In genomic region chr6:154298297-154298696, GRCh38 we compare ENCODE assay signal across 11 cellular contexts. TPM values are rescaled to one million over a fixed set of nuclear protein-coding genes. Genes with fewer than 3 reads are reported as not detected.
DNase-seq lines count a peak whose midpoint lies in the region; ATAC-seq and TF ChIP-seq lines count a peak whose summit lies in the region.
"Had no signal": no experiment of that assay in that cellular context is flagged by ENCODE, and none has a peak within 500 bp of the region (broad histone marks: within the 10 kb centered on the region; RNA-seq: fewer than 3 reads in every experiment).

No MANE protein-coding gene starts in this region.

- no peaks in the 10 kb centered on the region for H3K36me3 ChIP-seq in esophagus squamous epithelium

- no peaks in the 10 kb centered on the region for H3K27me3 ChIP-seq in esophagus squamous epithelium

- H3K27me3 Mint-ChIP-seq in activated CD8-positive, alpha-beta T cell treated with anti-CD3 and anti-CD28 coated beads for 36 hours, result no peaks in the 10 kb centered on the region

- peaks cover 15% of the 10 kb centered on the region for H3K4me1 Mint-ChIP-seq in activated CD8-positive, alpha-beta T cell treated with anti-CD3 and anti-CD28 coated beads for 36 hours (ENCODE audit: low read depth)

- no peak overlapping the region for H3K27ac Mint-ChIP-seq in activated CD8-positive, alpha-beta T cell treated with anti-CD3 and anti-CD28 coated beads for 36 hours

- H3K9me3 Mint-ChIP-seq in activated CD8-positive, alpha-beta T cell treated with anti-CD3 and anti-CD28 coated beads for 36 hours, result no peaks in the 10 kb centered on the region

- H3K36me3 Mint-ChIP-seq in activated CD8-positive, alpha-beta T cell treated with anti-CD3 and anti-CD28 coated beads for 36 hours (ENCODE audit: low read depth), result no peaks in the 10 kb centered on the region

- intact Hi-C loops in esophagus squamous epithelium (cut with DNase I), result no loop called here
- intact Hi-C loops in activated CD8-positive, alpha-beta T cell treated with anti-CD3 and anti-CD28 coated beads for 36 hours (cut with micrococcal nuclease), result no loop called here

- peak overlapping the region; percentile 31 to 72 (median 52) for H3K27ac ChIP-seq in esophagus squamous epithelium

- CTCF ChIA-PET in activated CD8-positive, alpha-beta T cell treated with anti-CD3 and anti-CD28 coated beads for 36 hours (lab: Charles Lee), result interaction anchor here (0.8 to 1.6 kb wide), 3 partner anchors 21 to 143 kb away, joined by 3 to 12 read pairs (median 4); no protein-coding TSS in a partner anchor

- no peaks in the 10 kb centered on the region for H3K9me3 ChIP-seq in esophagus squamous epithelium

- H3K4me3 Mint-ChIP-seq in activated CD8-positive, alpha-beta T cell treated with anti-CD3 and anti-CD28 coated beads for 36 hours, result no peak overlapping the region

- DNase-seq in activated CD4-positive, CD25-positive, alpha-beta regulatory T cell treated with anti-CD3 and anti-CD28 coated beads, Interleukin-2, amount 50 U/mL, for 72 hours, result no peak
- DNase-seq in esophagus squamous epithelium (lab: John Stamatoyannopoulos, UW) (no peak), superior temporal gyrus (ENCODE audit: extremely low spot score) (peak; percentile 63), SIG-M5 treated with dmso at 0.1 percent for 504 hours (lab: John Stamatoyannopoulos, UW; ENCODE audit: unreplicated experiment) (no peak), RKO (ENCODE audit: low spot score) (no peak)
- DNase-seq in activated CD8-positive, alpha-beta T cell treated with anti-CD3 and anti-CD28 coated beads for 36 hours, result no peak
- DNase-seq: activated CD8-positive, alpha-beta memory T cell treated with anti-CD3 and anti-CD28 coated beads, Interleukin-2, amount 50 U/mL, for 48 hours; NCI-H510A treated with DMSO at 0.1 percent for 48 hours; stimulated activated CD4-positive, alpha-beta T cell treated with anti-CD3 and anti-CD28 coated beads, Interleukin-2, amount 100 ng/mL, for 48 hours had no signal

- peak; percentile 58 to 63 for ATAC-seq in activated CD4-positive, CD25-positive, alpha-beta regulatory T cell treated with anti-CD3 and anti-CD28 coated beads, Interleukin-2, amount 50 U/mL, for 24 hours
- peak; percentile 30 for ATAC-seq in HG03520 (IDR thresholded peaks at IDR 0.05; ENCODE audit: unreplicated experiment)
- no peak for ATAC-seq in activated CD8-positive, alpha-beta T cell treated with anti-CD3 and anti-CD28 coated beads for 36 hours

- no peak for TF ChIP-seq CTCF in esophagus squamous epithelium (IDR thresholded peaks at IDR 0.05)
- TF ChIP-seq CTCF in activated CD8-positive, alpha-beta T cell treated with anti-CD3 and anti-CD28 coated beads for 36 hours (IDR thresholded peaks at IDR 0.05), result no peak

- peaks cover 0 to 29% (median 16%) of the 10 kb centered on the region in 3 donors for H3K4me1 ChIP-seq in esophagus squamous epithelium

- no peak overlapping the region for H3K4me3 ChIP-seq in esophagus squamous epithelium

- TF ChIP-seq POLR2A in esophagus squamous epithelium (IDR thresholded peaks at IDR 0.05), result no peak

- POLR2A ChIA-PET in activated CD8-positive, alpha-beta T cell treated with anti-CD3 and anti-CD28 coated beads for 36 hours (lab: Charles Lee), result interaction anchor here (0.6 kb wide), 1 partner anchor 46 kb away, joined by 3 read pairs; no protein-coding TSS in a partner anchor

- WGBS in esophagus squamous epithelium, 2 donors, result 15 to 31% methylated on average over 3 of the region's 3 CpGs

RNA-seq across cellular contexts. Expression of gene IPCEF1, which starts 58.3 kb away (rescaled TPM):
- total RNA-seq in esophagus squamous epithelium, result 1 to 10 TPM; 1.8 to 8.1 (median 3.5) TPM
- 10 to 100 TPM; 23.6 to 24.3 TPM for total RNA-seq in activated CD8-positive, alpha-beta T cell treated with anti-CD3 and anti-CD28 coated beads for 36 hours
